In the genomic region with DNA sequence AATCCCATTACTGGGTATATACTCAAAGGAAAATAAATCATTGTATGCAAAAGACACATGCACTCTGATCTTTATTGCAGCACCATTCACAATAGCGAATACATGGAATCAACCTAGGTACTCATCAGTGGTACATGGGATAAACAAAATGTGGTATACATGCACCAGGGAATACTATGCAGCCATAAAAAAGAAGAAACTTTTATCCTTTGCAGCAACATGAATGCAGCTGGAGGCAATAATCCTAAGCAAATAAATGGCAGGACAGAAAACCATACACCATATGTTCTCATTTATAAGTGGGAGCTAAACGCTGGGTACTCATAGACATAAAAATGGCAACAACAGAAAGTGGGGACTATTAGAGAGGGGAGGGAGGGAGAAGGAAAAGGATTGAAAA, we compare ENCODE assay signal across 3 cellular contexts.
TF ChIP-seq lines count a peak whose summit lies in the region.

No MANE protein-coding gene starts in this region.

TF ChIP-seq in A549, 52 proteins besides CTCF, POLR2A, EP300 and RAD21 (continued from another document):
- 0 out of 2 replicates have a peak, but pooled peaks have one; percentile 22 for TF ChIP-seq KDM1A (IDR thresholded peaks at IDR 0.05; ENCODE audit: low read depth)
- no peak for TF ChIP-seq HOXB13 (CRISPR knock-in tag; IDR thresholded peaks at IDR 0.05; ENCODE audit: low read depth)

TF ChIP-seq in HEK293, 187 proteins besides CTCF, POLR2A, EP300 and RAD21:
- TF ChIP-seq ZNF280D (tag by site-specific recombination; IDR thresholded peaks at IDR 0.05): peak; percentile 57; the same call in 1 of the 2 replicates
- peak; percentile 91 for TF ChIP-seq ZNF146 (tag by site-specific recombination; IDR thresholded peaks at IDR 0.05)
- TF ChIP-seq ZNF701 (tag by site-specific recombination; IDR thresholded peaks at IDR 0.05): no peak
- TF ChIP-seq MZF1 (tag by site-specific recombination; IDR thresholded peaks at IDR 0.05; ENCODE audit: borderline replicate concordance): 0 out of 2 replicates have a peak, but pooled peaks have one; percentile 28
- no peak for TF ChIP-seq ZBTB1 (tag by site-specific recombination; IDR thresholded peaks at IDR 0.05)
- TF ChIP-seq ZNF704 (tag by site-specific recombination; IDR thresholded peaks at IDR 0.05): no peak
- TF ChIP-seq, protein P1, sequence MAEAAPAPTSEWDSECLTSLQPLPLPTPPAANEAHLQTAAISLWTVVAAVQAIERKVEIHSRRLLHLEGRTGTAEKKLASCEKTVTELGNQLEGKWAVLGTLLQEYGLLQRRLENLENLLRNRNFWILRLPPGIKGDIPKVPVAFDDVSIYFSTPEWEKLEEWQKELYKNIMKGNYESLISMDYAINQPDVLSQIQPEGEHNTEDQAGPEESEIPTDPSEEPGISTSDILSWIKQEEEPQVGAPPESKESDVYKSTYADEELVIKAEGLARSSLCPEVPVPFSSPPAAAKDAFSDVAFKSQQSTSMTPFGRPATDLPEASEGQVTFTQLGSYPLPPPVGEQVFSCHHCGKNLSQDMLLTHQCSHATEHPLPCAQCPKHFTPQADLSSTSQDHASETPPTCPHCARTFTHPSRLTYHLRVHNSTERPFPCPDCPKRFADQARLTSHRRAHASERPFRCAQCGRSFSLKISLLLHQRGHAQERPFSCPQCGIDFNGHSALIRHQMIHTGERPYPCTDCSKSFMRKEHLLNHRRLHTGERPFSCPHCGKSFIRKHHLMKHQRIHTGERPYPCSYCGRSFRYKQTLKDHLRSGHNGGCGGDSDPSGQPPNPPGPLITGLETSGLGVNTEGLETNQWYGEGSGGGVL (tag by site-specific recombination; IDR thresholded peaks at IDR 0.05): no peak
- TF ChIP-seq ZNF132 (tag by site-specific recombination; IDR thresholded peaks at IDR 0.05; ENCODE audit: borderline replicate concordance): no peak
- TF ChIP-seq, protein P2, sequence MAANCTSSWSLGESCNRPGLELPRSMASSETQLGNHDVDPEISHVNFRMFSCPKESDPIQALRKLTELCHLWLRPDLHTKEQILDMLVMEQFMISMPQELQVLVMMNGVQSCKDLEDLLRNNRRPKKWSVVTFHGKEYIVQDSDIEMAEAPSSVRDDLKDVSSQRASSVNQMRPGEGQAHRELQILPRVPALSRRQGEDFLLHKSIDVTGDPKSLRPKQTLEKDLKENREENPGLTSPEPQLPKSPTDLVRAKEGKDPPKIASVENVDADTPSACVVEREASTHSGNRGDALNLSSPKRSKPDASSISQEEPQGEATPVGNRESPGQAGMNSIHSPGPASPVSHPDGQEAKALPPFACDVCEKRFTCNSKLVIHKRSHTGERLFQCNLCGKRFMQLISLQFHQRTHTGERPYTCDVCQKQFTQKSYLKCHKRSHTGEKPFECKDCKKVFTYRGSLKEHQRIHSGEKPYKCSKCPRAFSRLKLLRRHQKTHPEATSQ (tag by site-specific recombination; IDR thresholded peaks at IDR 0.05): no peak

TF ChIP-seq in K562, 482 proteins besides CTCF, POLR2A, EP300 and RAD21 (continued from another document):
- TF ChIP-seq ATF2 (CRISPR knock-in tag; IDR thresholded peaks at IDR 0.05): no peak
- TF ChIP-seq TEAD1 (CRISPR knock-in tag; IDR thresholded peaks at IDR 0.05): no peak
- no peak for TF ChIP-seq ZBTB8A (IDR thresholded peaks at IDR 0.05; ENCODE audit: partially characterized antibody)
- no peak for TF ChIP-seq RBM14 (IDR thresholded peaks at IDR 0.05; ENCODE audit: borderline replicate concordance, insufficient read depth, low read depth, low read length)
- peak; percentile 86 for TF ChIP-seq ZNF146 (CRISPR knock-in tag; IDR thresholded peaks at IDR 0.05; ENCODE audit: unreplicated experiment)
- no peak for TF ChIP-seq KDM2B (CRISPR knock-in tag; IDR thresholded peaks at IDR 0.05)
- no peak for TF ChIP-seq POLR2G (IDR thresholded peaks at IDR 0.05; ENCODE audit: low read depth, low read length)
- TF ChIP-seq NRF1 (conservative IDR thresholded peaks at IDR 0.05 in 1 of 2, IDR thresholded peaks at IDR 0.05 in 1 of 2): no peak
